In genomic region chr6:129747588-129748112, GRCh38 we compare ENCODE assay signal across 12 cellular contexts. TPM values are rescaled to one million over a fixed set of nuclear protein-coding genes. Genes with fewer than 3 reads are reported as not detected.
DNase-seq lines count a peak whose midpoint lies in the region; ATAC-seq, FAIRE-seq and TF ChIP-seq lines count a peak whose summit lies in the region.
"Had no signal": no experiment of that assay in that cellular context is flagged by ENCODE, and none has a peak within 500 bp of the region (broad histone marks: within the 10 kb centered on the region; RNA-seq: fewer than 3 reads in every experiment).

No MANE protein-coding gene starts in this region.

- CTCF ChIA-PET in GM12878 (lab: Yijun Ruan, JAX) = interaction anchor here (0.7 to 2.2 kb wide), 11 partner anchors 12 to 274 kb away, joined by 3 to 8 read pairs (median 3); partner anchors contain the start of gene ARHGAP18

- H3K4me1 ChIP-seq in OCI-LY3 (ENCODE audit: low read length) = peaks cover 39% of the 10 kb centered on the region
- peaks cover 41% of the 10 kb centered on the region for H3K4me1 ChIP-seq in GM12878 (ENCODE audit: control insufficient read depth, insufficient read depth, low read length)
- H3K4me1 ChIP-seq in left lung = peaks cover 15 to 41% of the 10 kb centered on the region in 2 donors

- H3K36me3 ChIP-seq in OCI-LY3 (replicated peaks; ENCODE audit: low read depth, low read length) (no peaks in the 10 kb centered on the region), GM12878 (ENCODE audit: control insufficient read depth in 2 of 2, insufficient read depth in 2 of 2, low read length in 1 of 2) (no peaks in the 10 kb centered on the region), left lung (no peaks in the 10 kb centered on the region)
- H3K36me3 ChIP-seq: SJSA1, suprapubic skin had no signal

- H3K9me3 Mint-ChIP-seq in activated T-cell treated with anti-CD3 and anti-CD28 coated beads, Interleukin-2, amount 50 U/mL, for 72 hours = peaks cover 0 to 2% of the 10 kb centered on the region in 2 donors
- no peaks in the 10 kb centered on the region for H3K9me3 Mint-ChIP-seq in stimulated activated memory B cell treated with anti-CD40 and anti-IgM and Interleukin-4, amounts not matched to agents 10 μg/mL and 1 μg/mL and 100 μg/mL, for 72 hours

- TF ChIP-seq EP300 in GM12878 (IDR thresholded peaks at IDR 0.05; ENCODE audit: borderline replicate concordance in 1 of 2, control insufficient read depth in 1 of 2, low read depth in 2 of 2, low read length in 2 of 2) = no peak

- no peaks in the 10 kb centered on the region for H3K27me3 Mint-ChIP-seq in activated T-cell treated with anti-CD3 and anti-CD28 coated beads, Interleukin-2, amount 50 U/mL, for 72 hours (ENCODE audit: low read depth)
- no peaks in the 10 kb centered on the region for H3K27me3 Mint-ChIP-seq in stimulated activated memory B cell treated with anti-CD40 and anti-IgM and Interleukin-4, amounts not matched to agents 10 μg/mL and 1 μg/mL and 100 μg/mL, for 72 hours

- intact Hi-C loops in GM12878 (cut with micrococcal nuclease; ENCODE audit: unreplicated experiment) (loop anchor here (1.0 to 2.0 kb wide), 2 partner anchors 17 to 75 kb away; no protein-coding TSS in a partner anchor), left lung (cut with DNase I) (no loop called here)

- WGBS in GM12878 (ENCODE audit: insufficient coverage, insufficient replicate concordance, low lambda C conversion rate, missing lambda C conversion rate) = 100% methylated on average over 4 of the region's 4 CpGs

- no peaks in the 10 kb centered on the region for H3K36me3 Mint-ChIP-seq in activated T-cell treated with anti-CD3 and anti-CD28 coated beads, Interleukin-2, amount 50 U/mL, for 72 hours (ENCODE audit: insufficient read depth in 2 of 2)
- no peaks in the 10 kb centered on the region for H3K36me3 Mint-ChIP-seq in stimulated activated memory B cell treated with anti-CD40 and anti-IgM and Interleukin-4, amounts not matched to agents 10 μg/mL and 1 μg/mL and 100 μg/mL, for 72 hours

- no peaks in the 10 kb centered on the region for H4K20me1 ChIP-seq in OCI-LY3 (ENCODE audit: insufficient read depth, low read length)
- no peaks in the 10 kb centered on the region for H4K20me1 ChIP-seq in GM12878 (ENCODE audit: control insufficient read depth, insufficient read depth)

- H3K4me2 ChIP-seq in OCI-LY3 (ENCODE audit: low read length) = peak overlapping the region; percentile 74; the same call in 1 of the 2 replicates
- peak overlapping the region; percentile 91 for H3K4me2 ChIP-seq in GM12878 (ENCODE audit: control insufficient read depth, insufficient read depth)

- TF ChIP-seq RAD21 in GM12878 (IDR thresholded peaks at IDR 0.05; ENCODE audit: insufficient read depth, low read depth, low read length) = no peak

- no peak for TF ChIP-seq POLR2A in GM12878 (IDR thresholded peaks at IDR 0.05; ENCODE audit: low read depth, low read length)

- no peak for DNase-seq in activated T-cell treated with anti-CD3 and anti-CD28 coated beads, Interleukin-2, amount 50 U/mL, for 72 hours
- DNase-seq in activated T-cell treated with anti-CD3 and anti-CD28 coated beads, Interleukin-2, amount 50 U/mL, for 48 hours = no peak
- no peak for DNase-seq in GM12878 (ENCODE audit: low read depth, low spot score)
- DNase-seq in NCI-H345 (lab: John Stamatoyannopoulos, UW) = no peak
- DNase-seq in left lung = no peak
- no peak for DNase-seq in D721Med (ENCODE audit: insufficient read length, low spot score)
- DNase-seq: NCI-H2107 had no signal

- H3K27ac ChIP-seq in OCI-LY3 (ENCODE audit: low read length) = peak overlapping the region; percentile 54
- peak overlapping the region; percentile 96 for H3K27ac ChIP-seq in GM12878 (ENCODE audit: control insufficient read depth, insufficient read depth)
- H3K27ac ChIP-seq in left lung = no peak overlapping the region
- H3K27ac ChIP-seq: suprapubic skin had no signal

- in situ Hi-C loops in GM12878 (cut with MboI) = no loop called here

- TF ChIP-seq CTCF in OCI-LY3 (IDR thresholded peaks at IDR 0.05; ENCODE audit: low read depth, low read length) (no peak), GM12878 (IDR thresholded peaks at IDR 0.05 in 2 of 3, conservative IDR thresholded peaks at IDR 0.05 in 1 of 3; ENCODE audit: control insufficient read depth in 2 of 3, extremely low read depth in 1 of 3, insufficient read depth in 1 of 3, low read depth in 3 of 3, low read length in 3 of 3) (no peak), left lung (IDR thresholded peaks at IDR 0.05) (no peak), D721Med (IDR thresholded peaks at IDR 0.05; ENCODE audit: insufficient read depth, missing control alignments) (no peak)

- no TSS peak for BruUV-seq in GM12878 (replicated peaks; lab: Mats Ljungman, UMichigan)

- peak overlapping the region; percentile 61; the same call in 1 of the 2 replicates for H3K4me3 ChIP-seq in OCI-LY3 (ENCODE audit: low read length)
- peak overlapping the region; percentile 56; the same call in 1 of the 2 replicates for H3K4me3 ChIP-seq in GM12878
- H3K4me3 ChIP-seq in left lung = no peak overlapping the region
- H3K4me3 ChIP-seq: SJSA1, skin epidermis, suprapubic skin had no signal

- H3K9ac ChIP-seq in OCI-LY3 (ENCODE audit: low read length) (no peak overlapping the region), GM12878 (ENCODE audit: control insufficient read depth, insufficient read depth, low read length) (peak overlapping the region; percentile 57)

- H3K4me3 Mint-ChIP-seq in activated T-cell treated with anti-CD3 and anti-CD28 coated beads, Interleukin-2, amount 50 U/mL, for 72 hours = peak overlapping the region; percentile 72 to 90
- no peak overlapping the region for H3K4me3 Mint-ChIP-seq in stimulated activated memory B cell treated with anti-CD40 and anti-IgM and Interleukin-4, amounts not matched to agents 10 μg/mL and 1 μg/mL and 100 μg/mL, for 72 hours

- no peak overlapping the region for H2AFZ ChIP-seq in OCI-LY3 (ENCODE audit: low read depth, low read length)
- peak overlapping the region; percentile 65; the same call in 1 of the 2 replicates for H2AFZ ChIP-seq in GM12878 (ENCODE audit: control insufficient read depth, low read depth, low read length)

- ATAC-seq in activated T-cell treated with anti-CD3 and anti-CD28 coated beads, Interleukin-2, amount 50 U/mL, for 72 hours (replicated peaks in 1 of 2) = no peak
- no peak for ATAC-seq in GM12878
- ATAC-seq in stimulated activated memory B cell treated with anti-CD40 and anti-IgM and Interleukin-4, amounts not matched to agents 10 μg/mL and 1 μg/mL and 100 μg/mL, for 72 hours = no peak
- no peak for ATAC-seq in left lung

- H3K9me3 ChIP-seq in OCI-LY3 (ENCODE audit: insufficient read depth, low read length) (no peaks in the 10 kb centered on the region), GM12878 (replicated peaks; ENCODE audit: control insufficient read depth, insufficient read depth, low read length) (no peaks in the 10 kb centered on the region), left lung (no peaks in the 10 kb centered on the region)
- H3K9me3 ChIP-seq: SJSA1, suprapubic skin had no signal

- no peaks in the 10 kb centered on the region for H3K27me3 ChIP-seq in OCI-LY3 (ENCODE audit: low read depth, low read length)
- H3K27me3 ChIP-seq in GM12878 (replicated peaks in 1 of 2; ENCODE audit: control insufficient read depth in 2 of 2, insufficient read depth in 2 of 2, low read length in 1 of 2) = no peaks in the 10 kb centered on the region
- H3K27me3 ChIP-seq in left lung = no peaks in the 10 kb centered on the region
- H3K27me3 ChIP-seq: SJSA1, suprapubic skin had no signal

- SMC1A ChIA-PET in GM12878 (lab: Charles Lee; ENCODE audit: uncharacterized antibody, unreplicated experiment) = interaction anchor here (0.8 to 2.8 kb wide), 14 partner anchors 16 to 249 kb away, joined by 3 to 26 read pairs (median 6); no protein-coding TSS in a partner anchor

- peaks cover 69% of the 10 kb centered on the region for H3K4me1 Mint-ChIP-seq in activated T-cell treated with anti-CD3 and anti-CD28 coated beads, Interleukin-2, amount 50 U/mL, for 72 hours (ENCODE audit: low read depth)
- H3K4me1 Mint-ChIP-seq in stimulated activated memory B cell treated with anti-CD40 and anti-IgM and Interleukin-4, amounts not matched to agents 10 μg/mL and 1 μg/mL and 100 μg/mL, for 72 hours = peaks cover 31% of the 10 kb centered on the region

- RAD21 ChIA-PET in GM12878 (lab: Charles Lee; ENCODE audit: unreplicated experiment) = interaction anchor here (1.0 to 2.8 kb wide), 16 partner anchors 11 to 274 kb away, joined by 3 to 15 read pairs (median 4); no protein-coding TSS in a partner anchor

- POLR2A ChIA-PET in GM12878 (lab: Charles Lee) = interaction anchor here (0.6 to 2.5 kb wide), 7 partner anchors 8 to 1031 kb away, joined by 3 to 9 read pairs (median 4); no protein-coding TSS in a partner anchor

- H3K79me2 ChIP-seq in OCI-LY3 (ENCODE audit: low read length) = no peaks in the 10 kb centered on the region
- no peaks in the 10 kb centered on the region for H3K79me2 ChIP-seq in GM12878 (ENCODE audit: control insufficient read depth, insufficient read depth, low read length)

- no peak for FAIRE-seq in GM12878 (lab: Jason Lieb, UNC)
- FAIRE-seq in D721Med (lab: Jason Lieb, UNC) = no peak

- peak overlapping the region; percentile 88 for H3K27ac Mint-ChIP-seq in activated T-cell treated with anti-CD3 and anti-CD28 coated beads, Interleukin-2, amount 50 U/mL, for 72 hours
- peak overlapping the region; percentile 87 for H3K27ac Mint-ChIP-seq in stimulated activated memory B cell treated with anti-CD40 and anti-IgM and Interleukin-4, amounts not matched to agents 10 μg/mL and 1 μg/mL and 100 μg/mL, for 72 hours

TF ChIP-seq in GM12878, 131 proteins besides CTCF, POLR2A, EP300 and RAD21 (continues in another document):
- no peak for TF ChIP-seq SREBF1 (IDR thresholded peaks at IDR 0.05; ENCODE audit: low read length)
- TF ChIP-seq MTA2 (IDR thresholded peaks at IDR 0.05; ENCODE audit: low read depth) = no peak

RNA-seq across cellular contexts. Expression of gene ARHGAP18, which starts 37.7 kb away (rescaled TPM):
- total RNA-seq in activated T-cell treated with anti-CD3 and anti-CD28 coated beads, Interleukin-2, amount 50 U/mL, for 72 hours = 1 to 10 TPM; 2.7 to 3.9 TPM
- 71.9 and 73.5 TPM in 2 replicates for total RNA-seq in GM12878 (2013; cell fraction: nucleolus; rRNA removed)
- total RNA-seq in GM12878 (2014; rRNA removed) (32.4 and 39.0 TPM in 2 replicates), GM12878 (2014; rRNA removed; fragmentation: Illumina TruSeq; extraction: Trizol) (52.1 and 52.2 TPM in 2 replicates), GM12878 (2021) (32.3 and 35.0 TPM in 2 replicates), left lung (10 to 100 TPM; 46.0 to 46.1 TPM)
- polyA plus RNA-seq in GM12878 (2011; ENCODE audit: low read depth) = 11.8 TPM
- polyA plus RNA-seq in GM12878 (2011; rRNA removed) (37.7 and 62.0 TPM in 2 replicates), GM12878 (2014; fragmentation: Illumina TruSeq; extraction: Trizol) (37.5 and 45.8 TPM in 2 replicates), GM12878 (2014; fragmentation: Nextera tagmentation; extraction: Ambion mirVana) (10 to 100 TPM; 24.9 to 28.0 TPM), GM12878 (2014; rRNA removed) (14.8 and 18.2 TPM in 2 replicates), GM12878 (2016; fragmentation: Nextera tagmentation; extraction: Ambion mirVana) (10 to 100 TPM; 29.7 to 31.1 TPM)
- 12.4 and 14.5 TPM in 2 replicates for polyA plus RNA-seq in GM12878 (2011; cell fraction: cytosol; rRNA removed)
- 14.1 and 17.3 TPM in 2 replicates for polyA plus RNA-seq in GM12878 (2011; cell fraction: nucleus; rRNA removed)
- polyA plus RNA-seq in GM12878 (2012) = 20.8 and 37.4 TPM in 2 replicates
- polyA minus RNA-seq in GM12878 (2011; rRNA and poly(A)+ RNA removed) = 37.0 and 39.1 TPM in 2 replicates
- 17.6 and 19.8 TPM in 2 replicates for polyA minus RNA-seq in GM12878 (2011; cell fraction: cytosol; rRNA and poly(A)+ RNA removed)
- 38.1 and 42.7 TPM in 2 replicates for polyA minus RNA-seq in GM12878 (2011; cell fraction: nucleus; rRNA and poly(A)+ RNA removed)

Comparison
In these comparisons a context has a peak if more than half of its experiments do, and no peak if none do; other contexts are left out.
1. H3K27ac ChIP-seq: peak in OCI-LY3 (single experiment) and GM12878 (single experiment); none in left lung (0 of 2).
2. H3K4me3 ChIP-seq: peak in OCI-LY3 (single experiment) and GM12878 (single experiment); none in left lung (0 of 2).
3. RNA of gene ARHGAP18, which starts 37.7 kb away (total RNA-seq): 46.0 to 46.1 TPM in left lung and 32.3 to 73.5 TPM in GM12878; 2.7 to 3.9 TPM in activated T-cell treated with anti-CD3 and anti-CD28 coated beads, Interleukin-2, amount 50 U/mL, for 72 hours; every median in the first group is over 4 times any median in the second.